20 cellular contexts compared by ENCODE assay signal in genomic region chr11:134908583-134908982, GRCh38.
DNase-seq lines count a peak whose midpoint lies in the region; ATAC-seq and TF ChIP-seq lines count a peak whose summit lies in the region.
"Had no signal": no experiment of that assay in that cellular context is flagged by ENCODE, and none has a peak within 500 bp of the region (broad histone marks: within the 10 kb centered on the region; RNA-seq: fewer than 3 reads in every experiment).

No MANE protein-coding gene starts in this region.

- POLR2A ChIA-PET in activated CD8-positive, alpha-beta T cell treated with anti-CD3 and anti-CD28 coated beads, Interleukin-2, amount 10 ng/mL, durations not matched to agents 7 days and 5 days (lab: Charles Lee): no interaction called here

- no peak overlapping the region for H3K18ac ChIP-seq in mesendoderm (ENCODE audit: low read length)

- H3K4me2 ChIP-seq in mesendoderm (ENCODE audit: low read length): no peak overlapping the region
- H3K4me2 ChIP-seq: A549; BLaER1 treated with 17β-estradiol and CSF1 and Interleukin-3, amounts not matched to agents 10 nM and 100 nM had no signal

- no peak overlapping the region for H3K4me3 Mint-ChIP-seq in activated CD8-positive, alpha-beta T cell treated with anti-CD3 and anti-CD28 coated beads, Interleukin-2, amount 10 ng/mL, durations not matched to agents 7 days and 5 days
- H3K4me3 Mint-ChIP-seq: B cell; CD4-positive, alpha-beta T cell; CD8-positive, alpha-beta T cell had no signal

- H3K4me1 ChIP-seq in esophagus muscularis mucosa (peaks cover 0 to 14% (median 3%) of the 10 kb centered on the region in 4 donors), mesendoderm (ENCODE audit: control insufficient read depth, low read depth, low read length) (no peaks in the 10 kb centered on the region)
- H3K4me1 ChIP-seq: A549, Caco-2 had no signal

- no peak overlapping the region for H2AK5ac ChIP-seq in mesendoderm (ENCODE audit: low read length)

- H2BK120ac ChIP-seq in mesendoderm (ENCODE audit: low read depth, low read length): no peak overlapping the region

- no peak overlapping the region for H2BK15ac ChIP-seq in mesendoderm (replicated peaks; ENCODE audit: low read depth)

- no peaks in the 10 kb centered on the region for H3K9me3 Mint-ChIP-seq in activated CD8-positive, alpha-beta T cell treated with anti-CD3 and anti-CD28 coated beads, Interleukin-2, amount 10 ng/mL, durations not matched to agents 7 days and 5 days (ENCODE audit: insufficient read depth)
- H3K9me3 Mint-ChIP-seq: CD4-positive, alpha-beta T cell; CD8-positive, alpha-beta T cell had no signal

- no peak overlapping the region for H3K27ac Mint-ChIP-seq in activated CD8-positive, alpha-beta T cell treated with anti-CD3 and anti-CD28 coated beads, Interleukin-2, amount 10 ng/mL, durations not matched to agents 7 days and 5 days
- H3K27ac Mint-ChIP-seq: B cell; CD4-positive, alpha-beta T cell; CD8-positive, alpha-beta T cell had no signal

- H4K8ac ChIP-seq in mesendoderm (ENCODE audit: low read depth, low read length): no peak overlapping the region

- no peak overlapping the region for H3K9ac ChIP-seq in mesendoderm (ENCODE audit: low read length)
- H3K9ac ChIP-seq: BLaER1 treated with 17β-estradiol and CSF1 and Interleukin-3, amounts not matched to agents 10 nM and 100 nM had no signal

- H3K36me3 ChIP-seq in esophagus muscularis mucosa (no peaks in the 10 kb centered on the region), mesendoderm (ENCODE audit: control insufficient read depth, insufficient read depth, low read length) (no peaks in the 10 kb centered on the region)
- H3K36me3 ChIP-seq: BLaER1 treated with 17β-estradiol and CSF1 and Interleukin-3, amounts not matched to agents 10 nM and 100 nM had no signal

- no peaks in the 10 kb centered on the region for H3K36me3 Mint-ChIP-seq in activated CD8-positive, alpha-beta T cell treated with anti-CD3 and anti-CD28 coated beads, Interleukin-2, amount 10 ng/mL, durations not matched to agents 7 days and 5 days (ENCODE audit: low read depth)
- H3K36me3 Mint-ChIP-seq: CD8-positive, alpha-beta T cell had no signal

- no peaks in the 10 kb centered on the region for H3K79me2 ChIP-seq in mesendoderm (ENCODE audit: control insufficient read depth, insufficient read depth, low read length)

- TF ChIP-seq CTCF in esophagus muscularis mucosa (IDR thresholded peaks at IDR 0.05): no peak

- H4K5ac ChIP-seq in mesendoderm (ENCODE audit: low read length): no peak overlapping the region

- H3K27ac ChIP-seq in esophagus muscularis mucosa (replicated peaks in 1 of 4): no peak overlapping the region
- no peak overlapping the region for H3K27ac ChIP-seq in mesendoderm (ENCODE audit: low read depth, low read length)
- H3K27ac ChIP-seq: 22Rv1; A549; BLaER1 treated with 17β-estradiol and CSF1 and Interleukin-3, amounts not matched to agents 10 nM and 100 nM; C4-2B had no signal

- no peak for TF ChIP-seq EP300 in esophagus muscularis mucosa (IDR thresholded peaks at IDR 0.05)

- CTCF ChIA-PET in activated CD8-positive, alpha-beta T cell treated with anti-CD3 and anti-CD28 coated beads, Interleukin-2, amount 10 ng/mL, durations not matched to agents 7 days and 5 days (lab: Charles Lee): interaction anchor here (1.3 kb wide), 1 partner anchor 40 kb away, joined by 3 read pairs; no protein-coding TSS in a partner anchor

- H2BK5ac ChIP-seq in mesendoderm (ENCODE audit: low read length): no peak overlapping the region

- no peak for TF ChIP-seq POLR2A in esophagus muscularis mucosa (IDR thresholded peaks at IDR 0.05; ENCODE audit: low read depth)

- ATAC-seq in HG03025 (IDR thresholded peaks at IDR 0.05; ENCODE audit: low FRiP score, unreplicated experiment): no peak
- ATAC-seq in activated CD8-positive, alpha-beta T cell treated with anti-CD3 and anti-CD28 coated beads, Interleukin-2, amount 10 ng/mL, durations not matched to agents 7 days and 5 days: no peak
- ATAC-seq: A549; CD8-positive, alpha-beta T cell had no signal

- no peaks in the 10 kb centered on the region for H3K79me1 ChIP-seq in mesendoderm (ENCODE audit: low read length)

- 85% methylated on average over 5 of the region's 5 CpGs for WGBS in esophagus muscularis mucosa
- WGBS in mesendoderm (ENCODE audit: extremely low coverage, insufficient coverage, low lambda C conversion rate): no CpG with 5 or more reads among the region's 5 CpGs

- DNase-seq in NCI-H2227 (lab: John Stamatoyannopoulos, UW; ENCODE audit: unreplicated experiment): peak; percentile 7
- no peak for DNase-seq in NCI-H2227 treated with DMSO at 0.1 percent for 48 hours (lab: John Stamatoyannopoulos, UW)
- peak; percentile 34 for DNase-seq in esophagus muscularis mucosa (ENCODE audit: extremely low spot score)
- peak; percentile 6 for DNase-seq in mesendoderm
- DNase-seq in putamen (ENCODE audit: low spot score): peak; percentile 80
- no peak for DNase-seq in SKM-1 (lab: John Stamatoyannopoulos, UW; ENCODE audit: unreplicated experiment)
- DNase-seq in activated CD8-positive, alpha-beta T cell treated with anti-CD3 and anti-CD28 coated beads, Interleukin-2, amount 10 ng/mL, durations not matched to agents 7 days and 5 days: no peak
- DNase-seq: AML-193; Caco-2; Calu3; CD4-positive, alpha-beta T cell; CD8-positive, alpha-beta T cell; DMS79 treated with DMSO at 0.1 percent for 48 hours; GF-D8 had no signal

- H3K4me3 ChIP-seq in esophagus muscularis mucosa: no peak overlapping the region
- H3K4me3 ChIP-seq in mesendoderm (ENCODE audit: low read length): no peak overlapping the region
- H3K4me3 ChIP-seq: A549; BLaER1 treated with 17β-estradiol and CSF1 and Interleukin-3, amounts not matched to agents 10 nM and 100 nM had no signal

- H3K23ac ChIP-seq in mesendoderm (ENCODE audit: low read length): no peak overlapping the region

- H3K27me3 ChIP-seq in esophagus muscularis mucosa: peaks cover 0 to 34% (median 7%) of the 10 kb centered on the region in 4 donors
- H3K27me3 ChIP-seq in mesendoderm (ENCODE audit: insufficient read depth, low read length, poor library complexity): no peaks in the 10 kb centered on the region

- H3K4me1 Mint-ChIP-seq in activated CD8-positive, alpha-beta T cell treated with anti-CD3 and anti-CD28 coated beads, Interleukin-2, amount 10 ng/mL, durations not matched to agents 7 days and 5 days (ENCODE audit: low read depth): no peaks in the 10 kb centered on the region
- H3K4me1 Mint-ChIP-seq: B cell had no signal

- intact Hi-C loops in esophagus muscularis mucosa (cut with DNase I): no loop called here

- no peaks in the 10 kb centered on the region for H3K27me3 Mint-ChIP-seq in activated CD8-positive, alpha-beta T cell treated with anti-CD3 and anti-CD28 coated beads, Interleukin-2, amount 10 ng/mL, durations not matched to agents 7 days and 5 days (ENCODE audit: low read depth)

- H3K56ac ChIP-seq in mesendoderm (ENCODE audit: low read length): no peak overlapping the region

- H3K9me3 ChIP-seq in esophagus muscularis mucosa: no peaks in the 10 kb centered on the region
- H3K9me3 ChIP-seq: A549; BLaER1 treated with 17β-estradiol and CSF1 and Interleukin-3, amounts not matched to agents 10 nM and 100 nM; Caco-2 had no signal

- H3K4ac ChIP-seq in mesendoderm (ENCODE audit: low read depth, low read length): no peak overlapping the region

Comparison
In these comparisons a context has a peak if more than half of its experiments do, and no peak if none do; other contexts are left out.
1. DNase-seq: peak in NCI-H2227 (single experiment), esophagus muscularis mucosa (single experiment), mesendoderm (single experiment) and putamen (single experiment); none in NCI-H2227 treated with DMSO at 0.1 percent for 48 hours (single experiment), SKM-1 (single experiment) and activated CD8-positive, alpha-beta T cell treated with anti-CD3 and anti-CD28 coated beads, Interleukin-2, amount 10 ng/mL, durations not matched to agents 7 days and 5 days (single experiment).